In genomic region chr22:17583151-17583550, GRCh38 we compare ENCODE assay signal across 26 cellular contexts. TPM values are rescaled to one million over a fixed set of nuclear protein-coding genes. Genes with fewer than 3 reads are reported as not detected.
"Had no signal": no experiment of that assay in that cellular context is flagged by ENCODE, and none has a peak within 500 bp of the region (broad histone marks: within the 10 kb centered on the region; RNA-seq: fewer than 3 reads in every experiment).

No MANE protein-coding gene starts in this region.

- H3K36me3 ChIP-seq: heart right ventricle, neural progenitor cell, ovary, prostate gland, thyroid gland, transverse colon, upper lobe of right lung had no signal

- H3K9ac ChIP-seq: neural progenitor cell had no signal

- H3K27ac ChIP-seq: heart right ventricle, hepatocyte, left ventricle myocardium inferior, neural progenitor cell, ovary, prostate gland, stomach, testis, thyroid gland, transverse colon, upper lobe of right lung had no signal

- H2AFZ ChIP-seq: hepatocyte, neural progenitor cell had no signal

- H3K27me3 ChIP-seq: heart right ventricle, hepatocyte, neural progenitor cell, ovary, stomach, testis, thyroid gland, transverse colon, upper lobe of right lung had no signal

- H3K4me3 ChIP-seq: heart right ventricle, hepatocyte, left ventricle myocardium inferior, lung, neural progenitor cell, ovary, prostate gland, stomach, testis, thyroid gland, transverse colon, upper lobe of right lung had no signal

- H3K4me2 ChIP-seq: hepatocyte, neural progenitor cell had no signal

- ATAC-seq: heart right ventricle; naive thymus-derived CD8-positive, alpha-beta T cell; right cardiac atrium; sciatic nerve; stimulated activated naive B cell treated with anti-CD40 and anti-IgM and Interleukin-4, amounts not matched to agents 10 μg/mL and 1 μg/mL and 100 μg/mL, for 72 hours; stimulated activated naive CD8-positive, alpha-beta T cell treated with anti-CD3 and anti-CD28 coated beads, Interleukin-15, Interleukin-2, amounts not matched to agents 100 U/mL and 50 U/mL, for 24 hours; upper lobe of right lung had no signal

- H3K79me2 ChIP-seq: hepatocyte had no signal

- H3K9me3 ChIP-seq: heart right ventricle, left ventricle myocardium inferior, ovary, prostate gland, stomach, testis, thyroid gland, transverse colon, upper lobe of right lung had no signal

- DNase-seq: heart right ventricle; islet precursor cell; left ventricle myocardium inferior; mesendoderm; naive thymus-derived CD8-positive, alpha-beta T cell; retina; right cardiac atrium; small intestine; stimulated activated CD4-positive, alpha-beta T cell treated with anti-CD3 and anti-CD28 coated beads, Interleukin-1b, Interleukin-23, amount 100 ng/mL, for 48 hours; stimulated activated CD4-positive, alpha-beta T cell treated with anti-CD3 and anti-CD28 coated beads, Interleukin-2, amount 100 ng/mL, for 48 hours; stimulated activated CD4-positive, alpha-beta T cell treated with anti-CD3 and anti-CD28 coated beads, Interleukin-4, amount 100 ng/mL, for 4 hours; stimulated activated CD8-positive, alpha-beta memory T cell treated with anti-CD3 and anti-CD28 coated beads, Interleukin-4, amount 100 ng/mL, for 48 hours; stimulated activated naive B cell treated with anti-CD40 and anti-IgM and Interleukin-4, amounts not matched to agents 10 μg/mL and 1 μg/mL and 100 μg/mL, for 72 hours; stimulated activated naive CD8-positive, alpha-beta T cell treated with anti-CD3 and anti-CD28 coated beads, Interleukin-15, Interleukin-2, amounts not matched to agents 100 U/mL and 50 U/mL, for 24 hours; stomach; testis; thyroid gland; transverse colon; upper lobe of right lung had no signal

- H3K4me1 ChIP-seq: prostate gland, thyroid gland, upper lobe of right lung had no signal

RNA-seq across cellular contexts. Expression of gene SLC25A18, which starts 19.9 kb away (rescaled TPM):
- total RNA-seq: mononuclear cell; naive thymus-derived CD8-positive, alpha-beta T cell had no signal
- polyA plus RNA-seq: naive thymus-derived CD8-positive, alpha-beta T cell had no signal
